Comparison of ENCODE assay signal across 21 cellular contexts in genomic region chr13:98457053-98457452, GRCh38.
DNase-seq lines count a peak whose midpoint lies in the region; TF ChIP-seq lines count a peak whose summit lies in the region.
"Had no signal": no experiment of that assay in that cellular context is flagged by ENCODE, and none has a peak within 500 bp of the region (broad histone marks: within the 10 kb centered on the region; RNA-seq: fewer than 3 reads in every experiment).

No MANE protein-coding gene starts in this region.

- TF ChIP-seq EP300 in esophagus muscularis mucosa (IDR thresholded peaks at IDR 0.05) = no peak

- H3K27me3 Mint-ChIP-seq in activated CD4-positive, alpha-beta T cell treated with anti-CD3 and anti-CD28 coated beads, Interleukin-2, amount 10 ng/mL, durations not matched to agents 7 days and 5 days = no peaks in the 10 kb centered on the region
- H3K27me3 Mint-ChIP-seq in IgD-negative memory B cell (no peaks in the 10 kb centered on the region), osteocyte (ENCODE audit: unreplicated experiment) (no peaks in the 10 kb centered on the region)
- H3K27me3 Mint-ChIP-seq: natural killer cell treated with Interleukin-12 subunit alpha and Interleukin-12 subunit beta and Interleukin-15 and Interleukin-18, amount 100 ng/mL, for 72 hours had no signal

- no peak overlapping the region for H3K4me3 Mint-ChIP-seq in activated CD4-positive, alpha-beta T cell treated with anti-CD3 and anti-CD28 coated beads, Interleukin-2, amount 10 ng/mL, durations not matched to agents 7 days and 5 days
- H3K4me3 Mint-ChIP-seq in IgD-negative memory B cell = no peak overlapping the region
- H3K4me3 Mint-ChIP-seq in osteocyte (ENCODE audit: unreplicated experiment) = no peak overlapping the region
- H3K4me3 Mint-ChIP-seq: natural killer cell treated with Interleukin-12 subunit alpha and Interleukin-12 subunit beta and Interleukin-15 and Interleukin-18, amount 100 ng/mL, for 72 hours had no signal

- no peaks in the 10 kb centered on the region for H3K9me3 Mint-ChIP-seq in activated CD4-positive, alpha-beta T cell treated with anti-CD3 and anti-CD28 coated beads, Interleukin-2, amount 10 ng/mL, durations not matched to agents 7 days and 5 days
- H3K9me3 Mint-ChIP-seq in IgD-negative memory B cell (no peaks in the 10 kb centered on the region), osteocyte (ENCODE audit: unreplicated experiment) (no peaks in the 10 kb centered on the region)
- H3K9me3 Mint-ChIP-seq: activated T-helper 2 cell treated with anti-CD3 and anti-CD28 coated beads, Interferon-gamma antibody, Interleukin-2, Interleukin-4, amounts not matched to agents 10 μg/mL and 5 μg/mL and 100 μg/mL, durations not matched to agents 14 hours and 24 hours and 36 hours; natural killer cell treated with Interleukin-12 subunit alpha and Interleukin-12 subunit beta and Interleukin-15 and Interleukin-18, amount 100 ng/mL, for 72 hours had no signal

- no peaks in the 10 kb centered on the region for H3K27me3 ChIP-seq in esophagus muscularis mucosa
- H3K27me3 ChIP-seq: adrenal gland, BE2C, colonic mucosa had no signal

- POLR2A ChIA-PET in activated CD4-positive, alpha-beta T cell treated with anti-CD3 and anti-CD28 coated beads, Interleukin-2, amount 10 ng/mL, durations not matched to agents 7 days and 5 days (lab: Charles Lee) = no interaction called here

- H3K36me3 Mint-ChIP-seq in activated CD4-positive, alpha-beta T cell treated with anti-CD3 and anti-CD28 coated beads, Interleukin-2, amount 10 ng/mL, durations not matched to agents 7 days and 5 days (ENCODE audit: low read depth) = peaks cover 55% of the 10 kb centered on the region
- peaks cover 2% of the 10 kb centered on the region for H3K36me3 Mint-ChIP-seq in IgD-negative memory B cell
- peaks cover 44% of the 10 kb centered on the region for H3K36me3 Mint-ChIP-seq in osteocyte (ENCODE audit: unreplicated experiment)

- CTCF ChIA-PET in activated CD4-positive, alpha-beta T cell treated with anti-CD3 and anti-CD28 coated beads, Interleukin-2, amount 10 ng/mL, durations not matched to agents 7 days and 5 days (lab: Charles Lee) = interaction anchor here (2.1 kb wide), 1 partner anchor 12 kb away, joined by 8 read pairs; no protein-coding TSS in a partner anchor

- no peaks in the 10 kb centered on the region for H3K9me3 ChIP-seq in esophagus muscularis mucosa
- H3K9me3 ChIP-seq: adrenal gland, BE2C, colonic mucosa, prostate gland, thoracic aorta had no signal

- H3K36me3 ChIP-seq in esophagus muscularis mucosa = peaks cover 19 to 78% (median 61%) of the 10 kb centered on the region in 4 donors

- TF ChIP-seq CTCF in esophagus muscularis mucosa (IDR thresholded peaks at IDR 0.05) (no peak), osteocyte (IDR thresholded peaks at IDR 0.05) (no peak)

- no peak overlapping the region for H3K4me3 ChIP-seq in esophagus muscularis mucosa
- H3K4me3 ChIP-seq: adrenal gland, colonic mucosa, prostate gland, thoracic aorta had no signal

- intact Hi-C loops in esophagus muscularis mucosa (cut with DNase I) = no loop called here

- WGBS in esophagus muscularis mucosa = 90% methylated on average over 7 of the region's 13 CpGs

- no peak for DNase-seq in activated CD4-positive, alpha-beta T cell treated with anti-CD3 and anti-CD28 coated beads, Interleukin-2, amount 10 ng/mL, durations not matched to agents 7 days and 5 days
- DNase-seq in activated CD4-positive, alpha-beta T cell treated with anti-CD3 and anti-CD28 coated beads, Interleukin-2, amount 50 U/mL, for 48 hours = no peak
- DNase-seq in esophagus muscularis mucosa (ENCODE audit: extremely low spot score) (no peak), osteocyte (ENCODE audit: extremely low spot score, unreplicated experiment) (no peak), AML-193 (lab: John Stamatoyannopoulos, UW) (no peak), NCI-H748 (lab: John Stamatoyannopoulos, UW; ENCODE audit: unreplicated experiment) (no peak), iPS-NIHi11 (ENCODE audit: low spot score) (no peak)
- DNase-seq: activated CD4-positive, CD25-positive, alpha-beta regulatory T cell; BE2C; colonic mucosa; head of caudate nucleus; KG1; MV-4-11; NCI-H187; NCI-H748 treated with DMSO at 0.1 percent for 48 hours had no signal

- no peak for TF ChIP-seq POLR2A in esophagus muscularis mucosa (IDR thresholded peaks at IDR 0.05; ENCODE audit: low read depth)

- peaks cover 34 to 48% (median 47%) of the 10 kb centered on the region in 4 donors for H3K4me1 ChIP-seq in esophagus muscularis mucosa
- H3K4me1 ChIP-seq: colonic mucosa, prostate gland had no signal

- peak overlapping the region in 3 of 4 donors; percentile 20 to 79 (median 68) for H3K27ac ChIP-seq in esophagus muscularis mucosa (replicated peaks in 1 of 4)
- H3K27ac ChIP-seq: adrenal gland, colonic mucosa, prostate gland, thoracic aorta had no signal

- peaks cover 7% of the 10 kb centered on the region for H3K4me1 Mint-ChIP-seq in activated CD4-positive, alpha-beta T cell treated with anti-CD3 and anti-CD28 coated beads, Interleukin-2, amount 10 ng/mL, durations not matched to agents 7 days and 5 days
- H3K4me1 Mint-ChIP-seq in IgD-negative memory B cell (no peaks in the 10 kb centered on the region), osteocyte (ENCODE audit: unreplicated experiment) (peaks cover 60% of the 10 kb centered on the region)

- H3K27ac Mint-ChIP-seq in activated CD4-positive, alpha-beta T cell treated with anti-CD3 and anti-CD28 coated beads, Interleukin-2, amount 10 ng/mL, durations not matched to agents 7 days and 5 days = peak overlapping the region; percentile 1
- peak overlapping the region in 2 of 3 donors; percentile 43 to 56 for H3K27ac Mint-ChIP-seq in IgD-negative memory B cell
- H3K27ac Mint-ChIP-seq in osteocyte (ENCODE audit: unreplicated experiment) = peak overlapping the region; percentile 47
- H3K27ac Mint-ChIP-seq: activated T-helper 2 cell treated with anti-CD3 and anti-CD28 coated beads, Interferon-gamma antibody, Interleukin-2, Interleukin-4, amounts not matched to agents 10 μg/mL and 5 μg/mL and 100 μg/mL, durations not matched to agents 14 hours and 24 hours and 36 hours; natural killer cell treated with Interleukin-12 subunit alpha and Interleukin-12 subunit beta and Interleukin-15 and Interleukin-18, amount 100 ng/mL, for 72 hours had no signal
